9 cellular contexts compared by ENCODE assay signal in genomic region chr16:29963021-29963743, GRCh38. TPM values are rescaled to one million over a fixed set of nuclear protein-coding genes. Genes with fewer than 3 reads are reported as not detected.
DNase-seq lines count a peak whose midpoint lies in the region; ATAC-seq and TF ChIP-seq lines count a peak whose summit lies in the region.
"Had no signal": no experiment of that assay in that cellular context is flagged by ENCODE, and none has a peak within 500 bp of the region (broad histone marks: within the 10 kb centered on the region; RNA-seq: fewer than 3 reads in every experiment).

No MANE protein-coding gene starts in this region.

- TF ChIP-seq CTCF in foreskin fibroblast (IDR thresholded peaks at IDR 0.05; ENCODE audit: low read depth, low read length), result no peak

- POLR2A ChIA-PET in activated CD4-positive, alpha-beta memory T cell treated with anti-CD3 and anti-CD28 coated beads, Interleukin-2, amount 10 ng/mL, durations not matched to agents 7 days and 5 days (lab: Charles Lee), result interaction anchor here (1.3 to 3.6 kb wide), 5 partner anchors 11 to 976 kb away, joined by 3 to 78 read pairs (median 5); partner anchors contain the start of genes HIRIP3, INO80E, MVP and TAOK2

- H3K36me3 ChIP-seq in H7 (replicated peaks; ENCODE audit: control insufficient read depth, insufficient read depth, low read length), result peaks cover 3% of the 10 kb centered on the region; the same call in 1 of the 2 replicates

- CTCF ChIA-PET in activated CD4-positive, alpha-beta memory T cell treated with anti-CD3 and anti-CD28 coated beads, Interleukin-2, amount 10 ng/mL, durations not matched to agents 7 days and 5 days (lab: Charles Lee), result interaction anchor here (0.6 to 4.6 kb wide), 3 partner anchors 11 to 92 kb away, joined by 3 to 29 read pairs (median 6); partner anchors contain the start of gene TAOK2

- no peaks in the 10 kb centered on the region for H3K27me3 Mint-ChIP-seq in activated CD4-positive, alpha-beta memory T cell treated with anti-CD3 and anti-CD28 coated beads, Interleukin-2, amount 10 ng/mL, durations not matched to agents 7 days and 5 days

- H3K27me3 ChIP-seq in H7 (ENCODE audit: control insufficient read depth, insufficient read depth, low read length), result no peaks in the 10 kb centered on the region

- H3K4me1 Mint-ChIP-seq in activated CD4-positive, alpha-beta memory T cell treated with anti-CD3 and anti-CD28 coated beads, Interleukin-2, amount 10 ng/mL, durations not matched to agents 7 days and 5 days, result peaks cover 25% of the 10 kb centered on the region

- H3K4me3 ChIP-seq in H7 (ENCODE audit: insufficient read depth, low read depth, low read length) (no peak overlapping the region), foreskin fibroblast (ENCODE audit: low read depth in 1 of 2, low read length in 2 of 2) (peak overlapping the region; percentile 64 to 87), skin epidermis (peak overlapping the region; percentile 53 to 85 (median 69))

- ATAC-seq in GM18873 (IDR thresholded peaks at IDR 0.05; ENCODE audit: low FRiP score, unreplicated experiment) (no peak), GM19463 (IDR thresholded peaks at IDR 0.05; ENCODE audit: unreplicated experiment) (no peak)

- peak; percentile 43 for DNase-seq in H7
- DNase-seq in activated CD4-positive, alpha-beta memory T cell treated with anti-CD3 and anti-CD28 coated beads, Interleukin-2, amount 10 ng/mL, durations not matched to agents 7 days and 5 days, result no peak
- no peak for DNase-seq in foreskin fibroblast
- no peak for DNase-seq in globus pallidus (ENCODE audit: low spot score)
- no peak for DNase-seq in SW 1271 (lab: John Stamatoyannopoulos, UW)
- DNase-seq: stimulated activated CD4-positive, alpha-beta T cell treated with anti-CD3 and anti-CD28 coated beads, Interleukin-2, amount 100 ng/mL, for 48 hours had no signal

- H3K36me3 Mint-ChIP-seq in activated CD4-positive, alpha-beta memory T cell treated with anti-CD3 and anti-CD28 coated beads, Interleukin-2, amount 10 ng/mL, durations not matched to agents 7 days and 5 days (ENCODE audit: low read depth), result peaks cover 12% of the 10 kb centered on the region

- peak overlapping the region; percentile 82 for H3K27ac Mint-ChIP-seq in activated CD4-positive, alpha-beta memory T cell treated with anti-CD3 and anti-CD28 coated beads, Interleukin-2, amount 10 ng/mL, durations not matched to agents 7 days and 5 days

- H3K9me3 Mint-ChIP-seq in activated CD4-positive, alpha-beta memory T cell treated with anti-CD3 and anti-CD28 coated beads, Interleukin-2, amount 10 ng/mL, durations not matched to agents 7 days and 5 days, result no peaks in the 10 kb centered on the region

- peak overlapping the region in 20 of 21 experiments; percentile 82 to 96 (median 94) for H3K27ac ChIP-seq in skin epidermis

- H3K4me3 Mint-ChIP-seq in activated CD4-positive, alpha-beta memory T cell treated with anti-CD3 and anti-CD28 coated beads, Interleukin-2, amount 10 ng/mL, durations not matched to agents 7 days and 5 days, result peak overlapping the region; percentile 87

RNA-seq across cellular contexts. Expression of gene TMEM219, which starts 1.3 kb away (rescaled TPM):
- total RNA-seq in H7 (2014; rRNA removed; shearing (Covaris generic)), result 88.0 and 97.6 TPM in 2 replicates
- total RNA-seq in activated CD4-positive, alpha-beta memory T cell treated with anti-CD3 and anti-CD28 coated beads, Interleukin-2, amount 10 ng/mL, durations not matched to agents 7 days and 5 days, result 10 to 100 TPM; 68.9 to 78.7 TPM

RNA-seq across cellular contexts. Expression of gene TAOK2, which starts 10.5 kb away (rescaled TPM):
- 39.9 and 41.3 TPM in 2 replicates for total RNA-seq in H7 (2014; rRNA removed; shearing (Covaris generic))
- 10 to 100 TPM; 44.2 TPM for total RNA-seq in activated CD4-positive, alpha-beta memory T cell treated with anti-CD3 and anti-CD28 coated beads, Interleukin-2, amount 10 ng/mL, durations not matched to agents 7 days and 5 days

RNA-seq across cellular contexts. Expression of gene HIRIP3, which starts 32.2 kb away (rescaled TPM):
- total RNA-seq in H7 (2014; rRNA removed; shearing (Covaris generic)), result 19.0 and 20.5 TPM in 2 replicates
- total RNA-seq in activated CD4-positive, alpha-beta memory T cell treated with anti-CD3 and anti-CD28 coated beads, Interleukin-2, amount 10 ng/mL, durations not matched to agents 7 days and 5 days, result 10 to 100 TPM; 38.7 to 40.3 TPM

RNA-seq across cellular contexts. Expression of gene INO80E, which starts 32.9 kb away (rescaled TPM):
- total RNA-seq in H7 (2014; rRNA removed; shearing (Covaris generic)), result 58.7 and 91.9 TPM in 2 replicates
- 100 to 1,000 TPM; 102 to 107 TPM for total RNA-seq in activated CD4-positive, alpha-beta memory T cell treated with anti-CD3 and anti-CD28 coated beads, Interleukin-2, amount 10 ng/mL, durations not matched to agents 7 days and 5 days

RNA-seq across cellular contexts. Expression of gene KCTD13, which starts 37.2 kb away (rescaled TPM):
- total RNA-seq in H7 (2014; rRNA removed; shearing (Covaris generic)), result 8.3 and 9.1 TPM in 2 replicates
- 10 to 100 TPM; 34.5 to 36.0 TPM for total RNA-seq in activated CD4-positive, alpha-beta memory T cell treated with anti-CD3 and anti-CD28 coated beads, Interleukin-2, amount 10 ng/mL, durations not matched to agents 7 days and 5 days
